ENCODE assay signal across 15 cellular contexts in the genomic region with DNA sequence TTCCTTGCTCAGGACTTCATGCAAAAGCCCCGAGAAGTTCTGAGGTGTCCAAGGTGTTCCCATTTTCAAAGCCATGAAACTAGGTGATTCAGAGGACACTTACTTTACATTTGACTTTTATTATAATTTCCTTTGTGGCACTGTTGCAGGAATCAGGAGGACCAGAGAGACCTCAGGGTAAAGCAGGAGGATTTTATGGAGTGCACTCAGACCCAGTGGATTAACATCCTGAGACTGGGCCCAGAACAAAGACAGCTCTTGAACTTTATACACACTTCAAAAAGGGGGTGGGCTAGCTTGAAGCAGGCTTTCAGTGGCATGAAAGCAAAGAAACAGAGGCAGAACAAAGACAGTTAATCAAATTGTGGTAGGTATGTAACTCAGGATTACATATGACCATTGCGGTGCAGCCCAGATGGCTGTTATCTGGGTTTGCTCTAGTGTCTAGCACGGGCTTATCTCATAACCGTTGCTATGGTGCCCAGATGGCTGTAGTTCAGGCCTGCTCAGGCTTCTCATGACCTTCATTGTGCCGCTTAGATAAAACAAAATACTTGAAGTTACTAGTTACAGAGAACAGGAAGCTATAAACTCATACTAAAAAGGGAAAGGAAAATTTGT. TPM values are rescaled to one million over a fixed set of nuclear protein-coding genes. Genes with fewer than 3 reads are reported as not detected.
A peak's percentile ranks its signal among the peaks of the same experiment; 100 is the strongest.
DNase-seq lines count a peak whose midpoint lies in the region; ATAC-seq, FAIRE-seq and TF ChIP-seq lines count a peak whose summit lies in the region.
"Had no signal": no experiment of that assay in that cellular context is flagged by ENCODE, and none has a peak within 500 bp of the region (broad histone marks: within the 10 kb centered on the region; RNA-seq: fewer than 3 reads in every experiment).

No MANE protein-coding gene starts in this region.

- no peak overlapping the region for H3K27ac Mint-ChIP-seq in CD14-positive monocyte
- no peak overlapping the region for H3K27ac Mint-ChIP-seq in activated CD4-positive, alpha-beta memory T cell treated with anti-CD3 and anti-CD28 coated beads, Interleukin-2, amount 10 ng/mL, durations not matched to agents 7 days and 5 days

- no peaks in the 10 kb centered on the region for H3K27me3 ChIP-seq in heart right ventricle
- H3K27me3 ChIP-seq: BLaER1 treated with 17β-estradiol and CSF1 and Interleukin-3, amounts not matched to agents 10 nM and 100 nM; esophagus squamous epithelium had no signal

- no peak for TF ChIP-seq POLR2A in GM12891 (IDR thresholded peaks at IDR 0.05; ENCODE audit: low read depth, low read length)

- peaks cover 4% of the 10 kb centered on the region for H3K4me1 Mint-ChIP-seq in CD14-positive monocyte
- H3K4me1 Mint-ChIP-seq in activated CD4-positive, alpha-beta memory T cell treated with anti-CD3 and anti-CD28 coated beads, Interleukin-2, amount 10 ng/mL, durations not matched to agents 7 days and 5 days = peaks cover 22% of the 10 kb centered on the region

- H3K27me3 Mint-ChIP-seq in CD14-positive monocyte (ENCODE audit: low read depth in 3 of 3) = peaks cover 0 to 1% (median 0%) of the 10 kb centered on the region in 3 donors
- no peaks in the 10 kb centered on the region for H3K27me3 Mint-ChIP-seq in activated CD4-positive, alpha-beta memory T cell treated with anti-CD3 and anti-CD28 coated beads, Interleukin-2, amount 10 ng/mL, durations not matched to agents 7 days and 5 days

- peaks cover 0 to 60% (median 18%) of the 10 kb centered on the region in 9 donors for H3K4me1 ChIP-seq in heart right ventricle
- H3K4me1 ChIP-seq: esophagus squamous epithelium had no signal

- POLR2A ChIA-PET in activated CD4-positive, alpha-beta memory T cell treated with anti-CD3 and anti-CD28 coated beads, Interleukin-2, amount 10 ng/mL, durations not matched to agents 7 days and 5 days (lab: Charles Lee) = no interaction called here

- WGBS in heart right ventricle, 2 donors = 40% methylated on average over 5 of the region's 5 CpGs

- peak; percentile 19 for DNase-seq in A172 (ENCODE audit: low spot score)
- no peak for DNase-seq in GM12891 (ENCODE audit: insufficient read length, low spot score)
- DNase-seq in amniotic epithelial cell (ENCODE audit: low read depth) = peak; percentile 48
- peak; percentile 42 to 72 for DNase-seq in heart right ventricle
- no peak for DNase-seq in CD14-positive monocyte (ENCODE audit: low spot score)
- DNase-seq in activated CD4-positive, alpha-beta memory T cell treated with anti-CD3 and anti-CD28 coated beads, Interleukin-2, amount 10 ng/mL, durations not matched to agents 7 days and 5 days = no peak
- DNase-seq: activated T-cell treated with anti-CD3 and anti-CD28 coated beads, Interleukin-2, amount 50 U/mL, for 4 hours; esophagus squamous epithelium; nucleus accumbens; stimulated activated naive CD4-positive, alpha-beta T cell had no signal

- FAIRE-seq in GM12891 (lab: Jason Lieb, UNC) = peak; percentile 43

- TF ChIP-seq CTCF in heart right ventricle (IDR thresholded peaks at IDR 0.05) (no peak), CD14-positive monocyte (IDR thresholded peaks at IDR 0.05) (no peak)

- CTCF ChIA-PET in activated CD4-positive, alpha-beta memory T cell treated with anti-CD3 and anti-CD28 coated beads, Interleukin-2, amount 10 ng/mL, durations not matched to agents 7 days and 5 days (lab: Charles Lee) = interaction anchor here (8.8 kb wide), 1 partner anchor 48 kb away, joined by 110 read pairs; no protein-coding TSS in a partner anchor

- H3K36me3 Mint-ChIP-seq in CD14-positive monocyte = peaks cover 15 to 22% of the 10 kb centered on the region in 2 donors
- H3K36me3 Mint-ChIP-seq in activated CD4-positive, alpha-beta memory T cell treated with anti-CD3 and anti-CD28 coated beads, Interleukin-2, amount 10 ng/mL, durations not matched to agents 7 days and 5 days (ENCODE audit: low read depth) = peaks cover 43% of the 10 kb centered on the region

- peaks cover 25 to 55% (median 45%) of the 10 kb centered on the region in 7 donors for H3K9me3 Mint-ChIP-seq in CD14-positive monocyte
- peaks cover 43% of the 10 kb centered on the region for H3K9me3 Mint-ChIP-seq in activated CD4-positive, alpha-beta memory T cell treated with anti-CD3 and anti-CD28 coated beads, Interleukin-2, amount 10 ng/mL, durations not matched to agents 7 days and 5 days

- H3K4me3 Mint-ChIP-seq in CD14-positive monocyte = no peak overlapping the region
- H3K4me3 Mint-ChIP-seq in activated CD4-positive, alpha-beta memory T cell treated with anti-CD3 and anti-CD28 coated beads, Interleukin-2, amount 10 ng/mL, durations not matched to agents 7 days and 5 days = no peak overlapping the region
- H3K4me3 Mint-ChIP-seq: activated T-cell treated with anti-CD3 and anti-CD28 coated beads, Interleukin-2, amount 50 U/mL, for 4 hours; brain had no signal

- H3K27ac ChIP-seq in heart right ventricle = peak overlapping the region; percentile 18 to 88 (median 78)
- H3K27ac ChIP-seq: BLaER1 treated with 17β-estradiol and CSF1 and Interleukin-3, amounts not matched to agents 10 nM and 100 nM; esophagus squamous epithelium; VCaP had no signal

- no peak overlapping the region for H3K4me3 ChIP-seq in heart right ventricle
- H3K4me3 ChIP-seq: esophagus squamous epithelium had no signal

- peaks cover 0 to 38% (median 6%) of the 10 kb centered on the region in 11 donors for H3K9me3 ChIP-seq in heart right ventricle

- H3K36me3 ChIP-seq in heart right ventricle = peaks cover 0 to 29% (median 8%) of the 10 kb centered on the region in 9 donors

- intact Hi-C loops in heart right ventricle (cut with DNase I) (no loop called here), CD14-positive monocyte (cut with micrococcal nuclease) (no loop called here)

- ATAC-seq in heart right ventricle (peak; percentile 72 to 90 (median 88)), HG02885 (IDR thresholded peaks at IDR 0.05; ENCODE audit: poor library complexity, unreplicated experiment) (no peak), HG03139 (IDR thresholded peaks at IDR 0.05; ENCODE audit: unreplicated experiment) (no peak)
- ATAC-seq: activated T-cell treated with anti-CD3 and anti-CD28 coated beads, Interleukin-2, amount 50 U/mL, for 4 hours had no signal

TF ChIP-seq in GM12891, 5 proteins besides CTCF, POLR2A, EP300 and RAD21:
- no peak for TF ChIP-seq POU2F2 (IDR thresholded peaks at IDR 0.05; ENCODE audit: low read depth, low read length)
- no peak for TF ChIP-seq PAX5 (IDR thresholded peaks at IDR 0.05; ENCODE audit: insufficient read depth, low read length, severe bottlenecking)
- no peak for TF ChIP-seq SPI1 (IDR thresholded peaks at IDR 0.05; ENCODE audit: low read depth, low read length)

RNA-seq across cellular contexts. Expression of a gene that starts 39.4 kb away (rescaled TPM):
- 1.2 and 1.8 TPM in 2 replicates for total RNA-seq in A172 (2014; rRNA removed; shearing (Covaris generic))
- polyA plus RNA-seq in GM12891 (2012; ENCODE audit: low read depth, missing spikeins) = 5.8 TPM
- 100 to 1,000 TPM; 142 to 225 (median 191) TPM for total RNA-seq in heart right ventricle
- polyA plus RNA-seq in heart right ventricle = 10 to 100 TPM; 10.1 to 39.4 TPM
- polyA plus RNA-seq in CD14-positive monocyte = under 1 TPM; 0.24 to 0.69 TPM
- total RNA-seq in activated CD4-positive, alpha-beta memory T cell treated with anti-CD3 and anti-CD28 coated beads, Interleukin-2, amount 10 ng/mL, durations not matched to agents 7 days and 5 days = 1 to 10 TPM; 2.2 to 3.2 TPM

Comparison
In these comparisons a context has a peak if more than half of its experiments do, and no peak if none do; other contexts are left out.
1. DNase-seq: peak in A172 (single experiment), amniotic epithelial cell (single experiment) and heart right ventricle (2 of 2); none in GM12891 (single experiment), CD14-positive monocyte (single experiment) and activated CD4-positive, alpha-beta memory T cell treated with anti-CD3 and anti-CD28 coated beads, Interleukin-2, amount 10 ng/mL, durations not matched to agents 7 days and 5 days (single experiment).
2. ATAC-seq: peak in heart right ventricle (8 of 8); none in HG02885 (single experiment) and HG03139 (single experiment).
3. RNA of a gene that starts 39.4 kb away (total RNA-seq): 142 to 225 TPM in heart right ventricle; 2.2 to 3.2 TPM in activated CD4-positive, alpha-beta memory T cell treated with anti-CD3 and anti-CD28 coated beads, Interleukin-2, amount 10 ng/mL, durations not matched to agents 7 days and 5 days and 1.2 to 1.8 TPM in A172; every median in the first group is over 10 times any median in the second.